8 cellular contexts compared by ENCODE assay signal in the genomic region with DNA sequence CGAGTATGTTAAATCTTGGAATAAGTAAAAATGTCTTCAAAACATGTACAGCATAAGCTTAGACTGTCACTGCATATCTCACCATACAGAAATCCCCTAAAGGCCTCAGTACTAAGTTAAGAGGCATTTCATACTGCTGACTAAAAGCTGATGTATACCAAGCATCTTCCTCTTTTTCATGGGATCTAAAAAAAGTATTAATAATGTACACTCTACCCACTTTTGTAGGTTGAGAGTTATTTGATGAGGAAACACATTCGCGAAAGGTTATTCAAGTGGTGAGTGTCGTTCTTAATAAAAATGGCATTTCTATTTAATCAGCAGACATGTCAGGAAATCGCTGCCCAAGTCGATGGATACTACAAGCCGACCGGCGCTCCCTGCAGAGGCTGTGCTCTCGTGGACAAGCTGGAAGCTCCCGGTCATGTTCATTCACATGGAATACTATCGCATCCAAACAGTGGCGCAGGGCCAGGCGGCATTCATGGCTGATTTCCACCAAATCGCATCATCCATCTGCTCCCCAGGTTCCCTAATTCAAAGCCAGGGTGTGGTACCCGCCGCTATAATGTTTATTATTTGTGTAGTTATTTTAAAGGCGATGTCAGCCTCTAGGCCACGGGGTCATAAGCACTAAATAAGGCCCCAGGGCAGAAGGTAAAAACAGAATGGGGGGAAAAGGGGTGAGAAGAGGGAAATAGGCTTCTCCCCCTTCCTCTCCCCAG. TPM values are rescaled to one million over a fixed set of nuclear protein-coding genes. Genes with fewer than 3 reads are reported as not detected.
A peak's percentile ranks its signal among the peaks of the same experiment; 100 is the strongest.
DNase-seq lines count a peak whose midpoint lies in the region; ATAC-seq and TF ChIP-seq lines count a peak whose summit lies in the region.

No MANE protein-coding gene starts in this region.

- CTCF ChIA-PET in OCI-LY7 (lab: Charles Lee; ENCODE audit: unreplicated experiment) = no interaction called here

- TF ChIP-seq CTCF in OCI-LY7 (conservative IDR thresholded peaks at IDR 0.05; ENCODE audit: low read length) = no peak

- H4K20me1 ChIP-seq in BLaER1 = no peaks in the 10 kb centered on the region
- no peaks in the 10 kb centered on the region for H4K20me1 ChIP-seq in OCI-LY7 (ENCODE audit: insufficient read depth, low read length)

- H3K9me3 ChIP-seq in BLaER1 (no peaks in the 10 kb centered on the region), OCI-LY7 (ENCODE audit: low read length) (no peaks in the 10 kb centered on the region)

- intact Hi-C loops in OCI-LY7 (cut with micrococcal nuclease; ENCODE audit: unreplicated experiment) = loop anchor here (5.0 kb wide), 2 partner anchors 99 to 206 kb away; partner anchors contain the start of genes ERBIN and TRIM23
- intact Hi-C loops in Right ventricle myocardium superior (cut with DNase I) = no loop called here

- H3K27ac ChIP-seq in BLaER1 = peak overlapping the region; percentile 87
- peak overlapping the region; percentile 45 for H3K27ac ChIP-seq in OCI-LY7 (ENCODE audit: low read depth, low read length, poor library complexity, severe bottlenecking)

- H2AFZ ChIP-seq in OCI-LY7 (ENCODE audit: low read length) = peak overlapping the region; percentile 93

- POLR2A ChIA-PET in OCI-LY7 (lab: Charles Lee) = interaction anchor here (0.5 to 1.7 kb wide), 12 partner anchors 8 to 502 kb away, joined by 3 to 9 read pairs (median 4); no protein-coding TSS in a partner anchor

- ATAC-seq in GM18909 (IDR thresholded peaks at IDR 0.05; ENCODE audit: poor library complexity, unreplicated experiment) (peak; percentile 1), HG03442 (IDR thresholded peaks at IDR 0.05; ENCODE audit: unreplicated experiment) (peak; percentile 2), Right ventricle myocardium superior (ENCODE audit: poor library complexity) (peak; percentile 56)

- peak overlapping the region; percentile 90 for H3K9ac ChIP-seq in BLaER1

- H3K27me3 ChIP-seq in BLaER1 = no peaks in the 10 kb centered on the region

- H3K36me3 ChIP-seq in BLaER1 = peaks cover 20% of the 10 kb centered on the region
- H3K36me3 ChIP-seq in OCI-LY7 (ENCODE audit: insufficient read depth, low read length) = peaks cover 35% of the 10 kb centered on the region

- H3K4me2 ChIP-seq in BLaER1 (peak overlapping the region; percentile 88), OCI-LY7 (ENCODE audit: low read length) (peak overlapping the region; percentile 87)

- no TSS peak for BruUV-seq in OCI-LY7 (replicated peaks; lab: Mats Ljungman, UMichigan)

- H3K4me3 ChIP-seq in BLaER1 (peak overlapping the region; percentile 89), OCI-LY7 (ENCODE audit: low read depth, low read length, poor library complexity, severe bottlenecking) (peak overlapping the region; percentile 89)

- H3K9me2 ChIP-seq in OCI-LY7 (ENCODE audit: insufficient read depth, low read length) = no peaks in the 10 kb centered on the region

- DNase-seq in OCI-LY7 (ENCODE audit: low spot score) = peak; percentile 36
- peak; percentile 40 for DNase-seq in amniotic stem cell (lab: John Stamatoyannopoulos, UW)
- peak; percentile 75 for DNase-seq in Right ventricle myocardium superior
- peak in 49 of 56 donors; percentile 2 to 79 (median 38) for DNase-seq in nucleus accumbens (lab: John Stamatoyannopoulos, UW)
- DNase-seq in cortex of kidney (lab: John Stamatoyannopoulos, UW) = no peak

- H3K79me2 ChIP-seq in OCI-LY7 (ENCODE audit: insufficient read depth, low read depth, low read length) = peaks cover 39% of the 10 kb centered on the region

- H3K4me1 ChIP-seq in BLaER1 (peaks cover 34% of the 10 kb centered on the region), OCI-LY7 (ENCODE audit: insufficient read depth, low read length, poor library complexity, severe bottlenecking) (peaks cover 39% of the 10 kb centered on the region)

RNA-seq across cellular contexts. Expression of gene SGTB, which starts 0.7 kb away (rescaled TPM):
- total RNA-seq in OCI-LY7 (2014; rRNA removed; shearing (Covaris generic)) = 3.6 and 4.3 TPM in 2 replicates
- 8.4 and 8.7 TPM in 2 replicates for total RNA-seq in OCI-LY7 (2022)
- 4.7 TPM for total RNA-seq in Right ventricle myocardium superior

RNA-seq across cellular contexts. Expression of gene NLN, which starts 0.8 kb away (rescaled TPM):
- total RNA-seq in OCI-LY7 (2014; rRNA removed; shearing (Covaris generic)) = 11.9 and 14.9 TPM in 2 replicates
- 17.7 and 26.0 TPM in 2 replicates for total RNA-seq in OCI-LY7 (2022)
- 15.1 TPM for total RNA-seq in Right ventricle myocardium superior

Comparison
In these comparisons a context has a peak if more than half of its experiments do, and no peak if none do; other contexts are left out.
1. ATAC-seq: peak in every context shown above with its lines; median percentile 56 in Right ventricle myocardium superior; 2 in HG03442; 1 in GM18909.